Comparison of ENCODE assay signal across 18 cellular contexts in the genomic region with DNA sequence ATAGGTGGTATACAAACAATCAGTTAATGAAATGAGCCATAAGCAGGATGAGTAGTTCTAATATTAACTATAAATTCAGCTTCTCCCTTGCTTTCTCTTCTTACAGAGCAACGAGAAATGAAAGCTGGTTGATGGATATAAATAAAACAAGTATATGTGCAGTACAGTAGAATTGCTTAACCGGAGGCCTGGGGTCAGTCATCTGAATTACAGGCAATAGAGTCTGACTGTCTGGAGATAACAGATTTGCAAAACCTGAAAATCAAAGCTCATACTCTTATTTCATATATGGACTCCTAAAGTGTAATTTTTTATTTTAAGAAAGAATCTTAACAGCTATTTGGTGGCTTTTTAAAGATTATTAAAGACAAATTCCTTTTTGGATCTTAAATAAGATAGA. TPM values are rescaled to one million over a fixed set of nuclear protein-coding genes. Genes with fewer than 3 reads are reported as not detected.
DNase-seq lines count a peak whose midpoint lies in the region; ATAC-seq and TF ChIP-seq lines count a peak whose summit lies in the region.
"Had no signal": no experiment of that assay in that cellular context is flagged by ENCODE, and none has a peak within 500 bp of the region (broad histone marks: within the 10 kb centered on the region; RNA-seq: fewer than 3 reads in every experiment).

No MANE protein-coding gene starts in this region.

- H3K4me3 ChIP-seq in fibroblast of the aortic adventitia (ENCODE audit: low read depth, low read length), result no peak overlapping the region
- H3K4me3 ChIP-seq: heart left ventricle had no signal

- no peaks in the 10 kb centered on the region for H3K4me1 Mint-ChIP-seq in naive thymus-derived CD8-positive, alpha-beta T cell
- H3K4me1 Mint-ChIP-seq: endodermal cell had no signal

- no peak for TF ChIP-seq CTCF in fibroblast of the aortic adventitia (IDR thresholded peaks at IDR 0.05; ENCODE audit: insufficient read depth, low read length)

- H3K27ac Mint-ChIP-seq in naive thymus-derived CD8-positive, alpha-beta T cell, result no peak overlapping the region
- H3K27ac Mint-ChIP-seq: endodermal cell, type B pancreatic cell had no signal

- H3K4me3 Mint-ChIP-seq in naive thymus-derived CD8-positive, alpha-beta T cell, result no peak overlapping the region
- H3K4me3 Mint-ChIP-seq: brain, endodermal cell, type B pancreatic cell had no signal

- TF ChIP-seq POLR2A in GM18505 (IDR thresholded peaks at IDR 0.05; ENCODE audit: borderline replicate concordance, extremely low read depth, insufficient read depth, insufficient read length), result no peak

- H3K9me3 Mint-ChIP-seq in naive thymus-derived CD8-positive, alpha-beta T cell, result no peaks in the 10 kb centered on the region
- H3K9me3 Mint-ChIP-seq: brain, endodermal cell, type B pancreatic cell had no signal

- H3K27me3 Mint-ChIP-seq in naive thymus-derived CD8-positive, alpha-beta T cell, result no peaks in the 10 kb centered on the region
- H3K27me3 Mint-ChIP-seq: brain, type B pancreatic cell had no signal

- ATAC-seq in GM18505 (IDR thresholded peaks at IDR 0.05; ENCODE audit: unreplicated experiment), result peak; percentile 77
- ATAC-seq in GM21423 (IDR thresholded peaks at IDR 0.05; ENCODE audit: unreplicated experiment), result peak; percentile 90
- peak; percentile 79 for ATAC-seq in HG03575 (IDR thresholded peaks at IDR 0.05; ENCODE audit: extremely low read depth, insufficient number of reproducible peaks, low FRiP score, unreplicated experiment)
- ATAC-seq in naive thymus-derived CD8-positive, alpha-beta T cell, result no peak

- no peaks in the 10 kb centered on the region for H3K36me3 Mint-ChIP-seq in naive thymus-derived CD8-positive, alpha-beta T cell
- H3K36me3 Mint-ChIP-seq: brain, type B pancreatic cell had no signal

- DNase-seq in fibroblast of the aortic adventitia (ENCODE audit: low read depth) (peak; percentile 55), amniotic stem cell (lab: John Stamatoyannopoulos, UW) (no peak), NCI-H146 (lab: John Stamatoyannopoulos, UW) (no peak), hepatic stellate cell (ENCODE audit: low spot score) (no peak)
- no peak for DNase-seq in naive thymus-derived CD8-positive, alpha-beta T cell
- DNase-seq: activated gamma-delta T cell; DMS53; endodermal cell; heart left ventricle; left cardiac atrium; NCI-H2081; SHP77; stimulated activated CD4-positive, alpha-beta T cell treated with anti-CD3 and anti-CD28 coated beads, Interleukin-1b, Interleukin-23, amount 100 ng/mL, for 48 hours had no signal

- POLR2A ChIA-PET in naive thymus-derived CD8-positive, alpha-beta T cell (lab: Charles Lee), result no interaction called here

RNA-seq across cellular contexts. Expression of a gene that starts 43.1 kb away (rescaled TPM):
- 2.1 and 21.1 TPM in 2 replicates for total RNA-seq in fibroblast of the aortic adventitia (ENCODE audit: low replicate concordance)
- total RNA-seq in naive thymus-derived CD8-positive, alpha-beta T cell, result not detected
- polyA plus RNA-seq in naive thymus-derived CD8-positive, alpha-beta T cell, result not detected

Comparison
In these comparisons a context has a peak if more than half of its experiments do, and no peak if none do; other contexts are left out.
1. ATAC-seq: peak in GM18505 (single experiment), GM21423 (single experiment) and HG03575 (single experiment); none in naive thymus-derived CD8-positive, alpha-beta T cell (0 of 2).